9 cellular contexts compared by ENCODE assay signal in the genomic region with DNA sequence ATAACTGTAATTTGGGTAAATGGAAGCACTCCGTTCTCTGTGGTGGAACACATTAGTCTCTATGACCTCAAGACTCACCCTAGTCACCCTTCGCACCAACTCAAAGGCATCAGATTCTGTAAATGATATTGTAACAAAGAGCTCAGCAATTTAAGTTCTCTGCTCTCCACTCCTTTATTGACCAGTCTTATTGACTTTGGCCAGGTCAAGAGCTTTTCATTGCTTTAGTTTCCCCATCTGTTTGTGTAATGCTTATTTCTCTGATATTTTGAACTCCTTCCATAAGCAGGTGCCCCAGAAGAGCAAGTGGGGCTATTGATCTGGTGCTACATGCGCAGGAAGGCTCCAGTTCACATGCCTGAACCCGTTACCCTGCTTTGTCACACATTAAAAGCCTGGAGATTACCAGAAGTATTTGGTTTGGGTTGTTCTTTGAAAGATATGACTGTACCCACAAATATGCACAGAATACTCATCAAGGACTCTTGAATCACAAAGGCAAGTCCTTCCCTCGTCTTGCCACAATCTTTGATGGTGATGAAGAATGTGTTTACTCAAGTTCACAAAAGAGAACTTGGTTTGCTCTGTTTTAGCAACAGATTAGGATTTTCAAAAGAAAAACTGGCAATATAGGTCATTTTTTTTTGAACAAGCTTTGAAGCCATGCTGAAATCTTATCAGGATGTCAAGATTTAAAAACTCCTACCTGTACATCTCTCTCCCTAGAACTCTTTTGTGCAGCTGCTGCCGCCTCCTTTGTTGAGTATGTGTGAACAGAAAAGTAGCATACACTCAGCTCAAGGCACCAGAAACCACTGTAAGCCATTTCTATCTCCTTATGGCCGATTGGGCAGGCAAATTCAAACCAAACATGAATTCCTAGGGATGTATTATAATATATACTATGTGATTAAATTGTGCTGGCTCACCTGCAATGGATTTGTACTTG.
DNase-seq lines count a peak whose midpoint lies in the region; ATAC-seq and TF ChIP-seq lines count a peak whose summit lies in the region.
"Had no signal": no experiment of that assay in that cellular context is flagged by ENCODE, and none has a peak within 500 bp of the region (broad histone marks: within the 10 kb centered on the region; RNA-seq: fewer than 3 reads in every experiment).

No MANE protein-coding gene starts in this region.

- H4K20me1 ChIP-seq in PC-3 (ENCODE audit: low read length): no peaks in the 10 kb centered on the region
- no peaks in the 10 kb centered on the region for H4K20me1 ChIP-seq in OCI-LY7 (ENCODE audit: insufficient read depth, low read length)

- POLR2A ChIA-PET in RWPE1 (lab: Yijun Ruan, JAX; ENCODE audit: low non-redundant PET) (interaction anchor here (0.6 kb wide), 1 partner anchor 584 kb away, joined by 5 read pairs; no protein-coding TSS in a partner anchor), PC-3 (lab: Charles Lee; ENCODE audit: unreplicated experiment) (no interaction called here), OCI-LY7 (lab: Charles Lee) (interaction anchor here (1.2 kb wide), 1 partner anchor 9 kb away, joined by 3 read pairs; no protein-coding TSS in a partner anchor)

- no peak for ATAC-seq in PC-3
- no peak for ATAC-seq in HG03439 (IDR thresholded peaks at IDR 0.05; ENCODE audit: unreplicated experiment)
- ATAC-seq: A549 had no signal

- H2AFZ ChIP-seq in PC-3 (ENCODE audit: low read length) (no peak overlapping the region), OCI-LY7 (ENCODE audit: low read length) (no peak overlapping the region)

- H3K9me3 ChIP-seq in skeletal muscle satellite cell (replicated peaks; ENCODE audit: low read length) (no peaks in the 10 kb centered on the region), PC-3 (ENCODE audit: low read length) (no peaks in the 10 kb centered on the region), OCI-LY7 (ENCODE audit: low read length) (no peaks in the 10 kb centered on the region)
- H3K9me3 ChIP-seq: A549 had no signal

- H3K27ac ChIP-seq in RWPE1 (no peak overlapping the region), PC-3 (ENCODE audit: low read length) (no peak overlapping the region), OCI-LY7 (ENCODE audit: low read depth, low read length, poor library complexity, severe bottlenecking) (no peak overlapping the region)
- H3K27ac ChIP-seq: A549 had no signal

- H3K9me2 ChIP-seq in PC-3 (replicated peaks; ENCODE audit: low read length) (no peaks in the 10 kb centered on the region), OCI-LY7 (ENCODE audit: insufficient read depth, low read length) (no peaks in the 10 kb centered on the region)

- no peaks in the 10 kb centered on the region for H3F3A ChIP-seq in PC-3 (ENCODE audit: low read length, unreplicated experiment)

- DNase-seq in SKM-1 treated with dmso at 0.1 percent for 144 hours (lab: John Stamatoyannopoulos, UW; ENCODE audit: unreplicated experiment) (peak; percentile 7), SKM-1 (lab: John Stamatoyannopoulos, UW; ENCODE audit: unreplicated experiment) (no peak), RWPE1 (ENCODE audit: low spot score) (peak; percentile 65), fibroblast of villous mesenchyme (ENCODE audit: low read depth) (peak; percentile 67), PC-3 (no peak), OCI-LY7 (ENCODE audit: low spot score) (no peak)

- H3K9ac ChIP-seq in skeletal muscle satellite cell (ENCODE audit: low read depth, low read length): no peak overlapping the region
- no peak overlapping the region for H3K9ac ChIP-seq in PC-3 (ENCODE audit: low read length)

- TF ChIP-seq CTCF in RWPE1 (conservative IDR thresholded peaks at IDR 0.05; ENCODE audit: low read depth): no peak
- no peak for TF ChIP-seq CTCF in fibroblast of villous mesenchyme (IDR thresholded peaks at IDR 0.05; ENCODE audit: insufficient read depth, low read depth, low read length)
- no peak for TF ChIP-seq CTCF in PC-3 (conservative IDR thresholded peaks at IDR 0.05; ENCODE audit: low read depth, low read length)
- no peak for TF ChIP-seq CTCF in OCI-LY7 (conservative IDR thresholded peaks at IDR 0.05; ENCODE audit: low read length)

- BruUV-seq in PC-3 (replicated peaks; lab: Mats Ljungman, UMichigan) (no TSS peak), OCI-LY7 (replicated peaks; lab: Mats Ljungman, UMichigan) (no TSS peak)

- H3K27me3 ChIP-seq in skeletal muscle satellite cell (ENCODE audit: control insufficient read depth, insufficient read depth, low read length): no peaks in the 10 kb centered on the region
- H3K27me3 ChIP-seq in PC-3 (ENCODE audit: low read length): 0 out of 2 replicates have a peak, but pooled peaks cover 10% of the 10 kb centered on the region

- H3K4me1 ChIP-seq in skeletal muscle satellite cell (ENCODE audit: control insufficient read depth, insufficient read depth, low read length): peaks cover 37% of the 10 kb centered on the region
- H3K4me1 ChIP-seq in PC-3 (ENCODE audit: insufficient read depth, low read length): no peaks in the 10 kb centered on the region
- no peaks in the 10 kb centered on the region for H3K4me1 ChIP-seq in OCI-LY7 (ENCODE audit: insufficient read depth, low read length, poor library complexity, severe bottlenecking)
- H3K4me1 ChIP-seq: A549 had no signal

- H3K36me3 ChIP-seq in skeletal muscle satellite cell (ENCODE audit: insufficient read depth, low read length): no peaks in the 10 kb centered on the region
- no peaks in the 10 kb centered on the region for H3K36me3 ChIP-seq in PC-3 (ENCODE audit: low read depth, low read length)
- no peaks in the 10 kb centered on the region for H3K36me3 ChIP-seq in OCI-LY7 (ENCODE audit: insufficient read depth, low read length)

- H3K4me2 ChIP-seq in skeletal muscle satellite cell (ENCODE audit: low read length) (peak overlapping the region; percentile 47), PC-3 (ENCODE audit: low read length) (no peak overlapping the region), OCI-LY7 (ENCODE audit: low read length) (no peak overlapping the region)
- H3K4me2 ChIP-seq: A549 had no signal

- no peak overlapping the region for H3K4me3 ChIP-seq in fibroblast of villous mesenchyme (ENCODE audit: low read depth, low read length)
- no peak overlapping the region for H3K4me3 ChIP-seq in skeletal muscle satellite cell (ENCODE audit: low read length)
- no peak overlapping the region for H3K4me3 ChIP-seq in PC-3 (ENCODE audit: low read length)
- H3K4me3 ChIP-seq in OCI-LY7 (ENCODE audit: low read depth, low read length, poor library complexity, severe bottlenecking): no peak overlapping the region
- H3K4me3 ChIP-seq: A549 had no signal

- CTCF ChIA-PET in RWPE1 (lab: Yijun Ruan, JAX): no interaction called here
- CTCF ChIA-PET in PC-3 (lab: Charles Lee): no interaction called here
- CTCF ChIA-PET in OCI-LY7 (lab: Charles Lee; ENCODE audit: unreplicated experiment): no interaction called here

- intact Hi-C loops in PC-3 (cut with micrococcal nuclease): no loop called here
- intact Hi-C loops in OCI-LY7 (cut with micrococcal nuclease; ENCODE audit: unreplicated experiment): no loop called here

- H3K79me2 ChIP-seq in PC-3 (ENCODE audit: low read length) (no peaks in the 10 kb centered on the region), OCI-LY7 (ENCODE audit: insufficient read depth, low read depth, low read length) (no peaks in the 10 kb centered on the region)

Comparison
In these comparisons a context has a peak if more than half of its experiments do, and no peak if none do; other contexts are left out.
1. DNase-seq: peak in SKM-1 treated with dmso at 0.1 percent for 144 hours (single experiment), RWPE1 (single experiment) and fibroblast of villous mesenchyme (single experiment); none in SKM-1 (single experiment), PC-3 (single experiment) and OCI-LY7 (single experiment).